6 cellular contexts compared by ENCODE assay signal in the genomic region with DNA sequence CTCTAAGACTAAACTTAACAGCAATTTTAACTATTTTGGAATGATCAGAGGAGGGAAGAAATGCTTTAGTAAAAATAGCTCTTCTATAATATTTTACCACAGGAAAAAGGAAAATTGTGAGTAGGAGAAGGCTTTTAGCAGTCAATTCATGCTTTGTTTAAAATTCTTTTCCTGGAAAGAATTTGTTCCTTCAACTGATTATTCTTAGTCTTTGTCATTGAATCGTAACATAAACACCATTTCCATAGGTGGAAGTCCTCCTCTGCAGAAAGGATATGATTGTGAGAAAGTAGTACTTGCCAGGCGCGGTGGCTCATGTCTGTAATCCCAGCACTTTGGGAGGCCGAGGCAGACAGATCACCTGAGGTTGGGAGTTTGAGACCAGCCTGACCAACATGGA. TPM values are rescaled to one million over a fixed set of nuclear protein-coding genes. Genes with fewer than 3 reads are reported as not detected.
"Had no signal": no experiment of that assay in that cellular context is flagged by ENCODE, and none has a peak within 500 bp of the region (broad histone marks: within the 10 kb centered on the region; RNA-seq: fewer than 3 reads in every experiment).

No MANE protein-coding gene starts in this region.

- H3K4me3 ChIP-seq: K562 had no signal

- H3K27ac Mint-ChIP-seq: IgD-negative memory B cell had no signal

- H3K27ac ChIP-seq: HL-60 had no signal

- H3K27me3 Mint-ChIP-seq: IgD-negative memory B cell had no signal

- H3K4me3 Mint-ChIP-seq: IgD-negative memory B cell had no signal

- DNase-seq: IMR-90, KBM-7 had no signal

- H3K9me3 Mint-ChIP-seq: IgD-negative memory B cell had no signal

RNA-seq across cellular contexts. Expression of a gene that starts 11.9 kb away (rescaled TPM):
- total RNA-seq: HT1080, IMR-90 had no signal
